ENCODE assay signal across 8 cellular contexts in the genomic region with DNA sequence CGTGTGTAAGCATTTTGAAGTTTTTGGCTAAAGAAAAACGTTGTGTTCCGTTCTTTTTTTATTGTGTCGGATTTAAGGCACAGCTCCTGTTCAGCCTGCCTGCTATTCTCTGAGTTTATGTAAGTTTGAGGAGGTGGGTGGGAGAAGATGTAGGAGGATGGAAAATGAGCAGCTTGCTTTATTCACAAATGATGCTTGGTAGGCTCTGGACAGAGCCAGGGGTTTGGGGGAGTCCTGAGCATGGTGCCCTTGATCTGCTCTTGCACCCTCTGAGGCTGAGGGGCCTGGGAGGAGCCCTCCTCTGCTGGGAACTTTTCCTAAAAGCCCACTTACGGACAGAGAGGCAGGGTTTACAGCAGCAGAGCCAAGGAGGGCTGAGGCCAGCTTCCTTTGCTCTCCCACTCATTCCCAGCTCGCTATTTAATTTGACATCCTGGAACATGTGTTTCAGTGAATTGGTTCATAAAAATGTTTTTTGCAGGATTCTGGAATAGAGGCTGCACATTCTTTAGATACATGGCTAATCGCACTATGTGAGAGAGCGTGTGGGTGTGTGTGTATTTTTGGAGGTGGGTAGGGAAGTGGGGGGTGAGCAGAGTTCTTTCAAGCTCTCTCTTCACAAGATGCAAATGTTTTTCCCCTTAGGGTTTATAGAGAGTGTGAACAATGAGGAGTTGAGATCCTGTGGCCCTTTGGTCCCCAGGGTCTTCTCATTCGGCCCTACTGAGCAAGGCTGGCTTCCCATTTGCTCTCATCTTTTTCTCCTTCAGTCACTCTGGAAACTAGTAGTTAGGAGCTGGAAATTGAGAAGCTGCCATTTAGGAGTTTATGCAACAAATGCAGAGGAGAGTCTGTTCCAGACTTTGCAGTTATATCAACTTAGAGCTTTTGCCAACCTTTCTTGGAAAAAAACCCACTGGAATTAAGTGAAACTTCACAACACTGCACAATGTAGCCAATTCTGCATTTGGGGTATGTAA. TPM values are rescaled to one million over a fixed set of nuclear protein-coding genes. Genes with fewer than 3 reads are reported as not detected.
DNase-seq lines count a peak whose midpoint lies in the region; ATAC-seq lines count a peak whose summit lies in the region.

No MANE protein-coding gene starts in this region.

- peak overlapping the region; percentile 66 for H3K4me3 Mint-ChIP-seq in activated CD4-positive, alpha-beta T cell treated with anti-CD3 and anti-CD28 coated beads, Interleukin-2, amount 10 ng/mL, durations not matched to agents 7 days and 5 days
- peak overlapping the region; percentile 85 for H3K4me3 Mint-ChIP-seq in activated T-helper 17 cell treated with anti-CD3 and anti-CD28 coated beads, Interleukin-2, amount 50 U/mL, for 72 hours

- H3K9me3 Mint-ChIP-seq in activated CD4-positive, alpha-beta T cell treated with anti-CD3 and anti-CD28 coated beads, Interleukin-2, amount 10 ng/mL, durations not matched to agents 7 days and 5 days, result peaks cover 2% of the 10 kb centered on the region
- no peaks in the 10 kb centered on the region for H3K9me3 Mint-ChIP-seq in activated T-helper 17 cell treated with anti-CD3 and anti-CD28 coated beads, Interleukin-2, amount 50 U/mL, for 72 hours

- peak; percentile 58 for ATAC-seq in HG02798 (IDR thresholded peaks at IDR 0.05; ENCODE audit: poor library complexity, unreplicated experiment)
- no peak for ATAC-seq in activated T-helper 17 cell treated with anti-CD3 and anti-CD28 coated beads, Interleukin-2, amount 50 U/mL, for 72 hours (replicated peaks)

- H3K36me3 Mint-ChIP-seq in activated CD4-positive, alpha-beta T cell treated with anti-CD3 and anti-CD28 coated beads, Interleukin-2, amount 10 ng/mL, durations not matched to agents 7 days and 5 days (ENCODE audit: low read depth), result peaks cover 44% of the 10 kb centered on the region
- H3K36me3 Mint-ChIP-seq in activated T-helper 17 cell treated with anti-CD3 and anti-CD28 coated beads, Interleukin-2, amount 50 U/mL, for 72 hours (ENCODE audit: low read depth), result peaks cover 29% of the 10 kb centered on the region

- H3K27ac Mint-ChIP-seq in activated CD4-positive, alpha-beta T cell treated with anti-CD3 and anti-CD28 coated beads, Interleukin-2, amount 10 ng/mL, durations not matched to agents 7 days and 5 days, result peak overlapping the region; percentile 97
- H3K27ac Mint-ChIP-seq in activated T-helper 17 cell treated with anti-CD3 and anti-CD28 coated beads, Interleukin-2, amount 50 U/mL, for 72 hours, result peak overlapping the region; percentile 48

- POLR2A ChIA-PET in activated CD4-positive, alpha-beta T cell treated with anti-CD3 and anti-CD28 coated beads, Interleukin-2, amount 10 ng/mL, durations not matched to agents 7 days and 5 days (lab: Charles Lee), result interaction anchor here (0.6 kb wide), 1 partner anchor 29 kb away, joined by 3 read pairs; no protein-coding TSS in a partner anchor

- DNase-seq in activated CD4-positive, alpha-beta T cell treated with anti-CD3 and anti-CD28 coated beads, Interleukin-2, amount 10 ng/mL, durations not matched to agents 7 days and 5 days, result no peak
- no peak for DNase-seq in activated CD4-positive, alpha-beta T cell treated with anti-CD3 and anti-CD28 coated beads for 48 hours
- DNase-seq in iris pigment epithelial cell (ENCODE audit: low read depth) (peak; percentile 75), cerebellum (ENCODE audit: low spot score) (no peak), CD1c-positive myeloid dendritic cell (ENCODE audit: extremely low spot score) (no peak)
- DNase-seq in stimulated activated CD4-positive, alpha-beta T cell treated with anti-CD3 and anti-CD28 coated beads, Interleukin-1b, Interleukin-23, amount 100 ng/mL, for 48 hours, result no peak

- H3K27me3 Mint-ChIP-seq in activated CD4-positive, alpha-beta T cell treated with anti-CD3 and anti-CD28 coated beads, Interleukin-2, amount 10 ng/mL, durations not matched to agents 7 days and 5 days, result no peaks in the 10 kb centered on the region
- H3K27me3 Mint-ChIP-seq in activated T-helper 17 cell treated with anti-CD3 and anti-CD28 coated beads, Interleukin-2, amount 50 U/mL, for 72 hours, result no peaks in the 10 kb centered on the region

- CTCF ChIA-PET in activated CD4-positive, alpha-beta T cell treated with anti-CD3 and anti-CD28 coated beads, Interleukin-2, amount 10 ng/mL, durations not matched to agents 7 days and 5 days (lab: Charles Lee), result interaction anchor here (0.7 to 2.7 kb wide), 12 partner anchors 9 to 79 kb away, joined by 3 to 11 read pairs (median 4); no protein-coding TSS in a partner anchor

- H3K4me1 Mint-ChIP-seq in activated CD4-positive, alpha-beta T cell treated with anti-CD3 and anti-CD28 coated beads, Interleukin-2, amount 10 ng/mL, durations not matched to agents 7 days and 5 days, result peaks cover 90% of the 10 kb centered on the region
- peaks cover 81% of the 10 kb centered on the region for H3K4me1 Mint-ChIP-seq in activated T-helper 17 cell treated with anti-CD3 and anti-CD28 coated beads, Interleukin-2, amount 50 U/mL, for 72 hours

RNA-seq across cellular contexts. Expression of gene TMEM131L, which starts 32.1 kb away (rescaled TPM):
- 10 to 100 TPM; 49.3 to 56.0 TPM for total RNA-seq in activated CD4-positive, alpha-beta T cell treated with anti-CD3 and anti-CD28 coated beads, Interleukin-2, amount 10 ng/mL, durations not matched to agents 7 days and 5 days
- 10 to 100 TPM; 19.1 to 30.9 TPM for total RNA-seq in activated T-helper 17 cell treated with anti-CD3 and anti-CD28 coated beads, Interleukin-2, amount 50 U/mL, for 72 hours
- total RNA-seq in cerebellum, result 35.9 TPM
